8 cellular contexts compared by ENCODE assay signal in genomic region chr2:226813148-226813701, GRCh38. TPM values are rescaled to one million over a fixed set of nuclear protein-coding genes. Genes with fewer than 3 reads are reported as not detected.
DNase-seq lines count a peak whose midpoint lies in the region; ATAC-seq, FAIRE-seq and TF ChIP-seq lines count a peak whose summit lies in the region.
"Had no signal": no experiment of that assay in that cellular context is flagged by ENCODE, and none has a peak within 500 bp of the region (broad histone marks: within the 10 kb centered on the region; RNA-seq: fewer than 3 reads in every experiment).

No MANE protein-coding gene starts in this region.

- no peak overlapping the region for H3K4me3 ChIP-seq in keratinocyte (ENCODE audit: control insufficient read depth in 2 of 3, extremely low read depth in 1 of 3, insufficient read depth in 2 of 3, low read depth in 1 of 3, low read length in 3 of 3)

- H3K9ac ChIP-seq in keratinocyte (ENCODE audit: control insufficient read depth, extremely low read depth, insufficient read depth, low read length), result no peak overlapping the region

- H3K4me1 Mint-ChIP-seq in naive thymus-derived CD8-positive, alpha-beta T cell, result no peaks in the 10 kb centered on the region

- H3K9me1 ChIP-seq in keratinocyte (ENCODE audit: control insufficient read depth, extremely low read depth, insufficient read depth, low read length), result no peaks in the 10 kb centered on the region

- H3K9me3 Mint-ChIP-seq in naive thymus-derived CD8-positive, alpha-beta T cell, result peaks cover 0 to 3% (median 0%) of the 10 kb centered on the region in 9 donors
- no peaks in the 10 kb centered on the region for H3K9me3 Mint-ChIP-seq in activated naive CD4-positive, alpha-beta T cell treated with anti-CD3 and anti-CD28 coated beads, Interleukin-2, amount 50 U/mL, for 72 hours

- dilution Hi-C loops in keratinocyte (cut with MboI; ENCODE audit: extremely low pct_ligation_motif_present, low sequenced_read_pairs), result loop anchor here (25.0 kb wide), 1 partner anchor 1151 kb away; no protein-coding TSS in a partner anchor

- no peaks in the 10 kb centered on the region for H3K27me3 ChIP-seq in keratinocyte (ENCODE audit: control insufficient read depth, extremely low read depth, insufficient read depth, low read length)

- DNase-seq in ELR (ENCODE audit: low read depth) (peak; percentile 48), GM20000 (ENCODE audit: low spot score) (no peak), SK-MEL-5 (ENCODE audit: low read depth, low spot score) (peak; percentile 42), keratinocyte (ENCODE audit: low read depth, low spot score) (no peak), AG08396 (ENCODE audit: low spot score) (no peak)
- no peak for DNase-seq in naive thymus-derived CD8-positive, alpha-beta T cell
- DNase-seq in activated naive CD4-positive, alpha-beta T cell treated with anti-CD3 and anti-CD28 coated beads, Interleukin-2, amount 50 U/mL, for 72 hours (ENCODE audit: low spot score in 2 of 2), result no peak

- TF ChIP-seq CTCF in GM20000 (IDR thresholded peaks at IDR 0.05; ENCODE audit: extremely low read depth, missing control alignments), result peak; percentile 33
- TF ChIP-seq CTCF in keratinocyte (optimal IDR thresholded peaks at IDR 0.05 in 1 of 3, IDR thresholded peaks at IDR 0.05 in 1 of 3, conservative IDR thresholded peaks at IDR 0.05 in 1 of 3; ENCODE audit: extremely low read depth in 1 of 3, insufficient read depth in 2 of 3, low read length in 3 of 3), result peak; percentile 57 to 81 (median 74)

- in situ Hi-C loops in SK-MEL-5 (cut with HindIII; ENCODE audit: low pct_unique_long_range_greater_than_20kb, low sequenced_read_pairs), result no loop called here

- no peaks in the 10 kb centered on the region for H4K20me1 ChIP-seq in keratinocyte (ENCODE audit: control insufficient read depth, extremely low read depth, insufficient read depth, low read length)

- no peaks in the 10 kb centered on the region for H3K36me3 ChIP-seq in keratinocyte (ENCODE audit: control insufficient read depth in 2 of 2, extremely low read depth in 1 of 2, insufficient read depth in 2 of 2, low read length in 2 of 2)

- no peak overlapping the region for H3K4me3 Mint-ChIP-seq in naive thymus-derived CD8-positive, alpha-beta T cell

- H3K27me3 Mint-ChIP-seq in naive thymus-derived CD8-positive, alpha-beta T cell, result peaks cover 27 to 47% (median 35%) of the 10 kb centered on the region in 5 donors

- no peak overlapping the region for H3K27ac ChIP-seq in keratinocyte (ENCODE audit: control insufficient read depth, insufficient read depth, low read length)

- POLR2A ChIA-PET in naive thymus-derived CD8-positive, alpha-beta T cell (lab: Charles Lee), result no interaction called here

- no peak overlapping the region for H3K4me2 ChIP-seq in keratinocyte (ENCODE audit: control insufficient read depth, extremely low read depth, insufficient read depth, low read depth, low read length)

- H3K36me3 Mint-ChIP-seq in naive thymus-derived CD8-positive, alpha-beta T cell, result peaks cover 0 to 4% (median 2%) of the 10 kb centered on the region in 3 donors
- H3K36me3 Mint-ChIP-seq in activated naive CD4-positive, alpha-beta T cell treated with anti-CD3 and anti-CD28 coated beads, Interleukin-2, amount 50 U/mL, for 72 hours, result no peaks in the 10 kb centered on the region

- ATAC-seq in naive thymus-derived CD8-positive, alpha-beta T cell, result no peak
- no peak for ATAC-seq in activated naive CD4-positive, alpha-beta T cell treated with anti-CD3 and anti-CD28 coated beads, Interleukin-2, amount 50 U/mL, for 72 hours

- H2AFZ ChIP-seq in keratinocyte (ENCODE audit: control insufficient read depth, low read length), result no peak overlapping the region

- no peaks in the 10 kb centered on the region for H3K4me1 ChIP-seq in keratinocyte (ENCODE audit: control insufficient read depth, extremely low read depth, insufficient read depth, low read length)

- H3K9me3 ChIP-seq in keratinocyte (ENCODE audit: control insufficient read depth, low read depth, low read length), result no peaks in the 10 kb centered on the region

- FAIRE-seq in keratinocyte (lab: Jason Lieb, UNC), result no peak
- FAIRE-seq: colon had no signal

- H3K27ac Mint-ChIP-seq in naive thymus-derived CD8-positive, alpha-beta T cell, result no peak overlapping the region
- H3K27ac Mint-ChIP-seq in activated naive CD4-positive, alpha-beta T cell treated with anti-CD3 and anti-CD28 coated beads, Interleukin-2, amount 50 U/mL, for 72 hours, result no peak overlapping the region

- no peaks in the 10 kb centered on the region for H3K79me2 ChIP-seq in keratinocyte (ENCODE audit: control insufficient read depth, insufficient read depth, low read length)

RNA-seq across cellular contexts. Expression of gene IRS1, which starts 13.6 kb away (rescaled TPM):
- 3.7 and 4.2 TPM in 2 replicates for total RNA-seq in SK-MEL-5 (2014; rRNA removed; shearing (Covaris generic))
- polyA plus RNA-seq in SK-MEL-5 (2015; cell fraction: cytosol; rRNA removed), result 5.6 and 7.9 TPM in 2 replicates
- 4.9 and 5.8 TPM in 2 replicates for polyA plus RNA-seq in SK-MEL-5 (2015; cell fraction: nucleus; rRNA removed)
- 10.1 to 15.8 TPM (median 11.2 TPM) in 3 replicates for polyA plus RNA-seq in keratinocyte
- 3.1 TPM for polyA plus RNA-seq in keratinocyte (2011; ENCODE audit: low read depth)
- polyA plus RNA-seq in keratinocyte (2011; cell fraction: cytosol; rRNA removed), result 8.4 and 12.5 TPM in 2 replicates
- 21.1 and 26.0 TPM in 2 replicates for polyA plus RNA-seq in keratinocyte (2011; cell fraction: nucleus; rRNA removed)
- polyA plus RNA-seq in keratinocyte (2012; ENCODE audit: low replicate concordance), result 4.4 and 14.4 TPM in 2 replicates
- 15.8 to 35.1 TPM (median 21.6 TPM) in 3 replicates for polyA minus RNA-seq in keratinocyte
- 34.7 TPM for polyA minus RNA-seq in keratinocyte (2011; cell fraction: cytosol; rRNA and poly(A)+ RNA removed)
- 38.6 and 48.2 TPM in 2 replicates for polyA minus RNA-seq in keratinocyte (2011; cell fraction: nucleus; rRNA and poly(A)+ RNA removed)
- 10 to 100 TPM; 11.4 to 14.0 TPM for total RNA-seq in naive thymus-derived CD8-positive, alpha-beta T cell
- under 1 TPM; 0.51 to 0.84 (median 0.64) TPM for polyA plus RNA-seq in naive thymus-derived CD8-positive, alpha-beta T cell
- total RNA-seq in activated naive CD4-positive, alpha-beta T cell treated with anti-CD3 and anti-CD28 coated beads, Interleukin-2, amount 50 U/mL, for 72 hours, result 1 to 10 TPM; 1.2 to 2.7 TPM

RNA-seq across cellular contexts. Expression of gene RHBDD1, which starts 22.6 kb away (rescaled TPM):
- 13.2 and 13.4 TPM in 2 replicates for total RNA-seq in SK-MEL-5 (2014; rRNA removed; shearing (Covaris generic))
- 16.5 and 27.6 TPM in 2 replicates for polyA plus RNA-seq in SK-MEL-5 (2015; cell fraction: cytosol; rRNA removed)
- polyA plus RNA-seq in SK-MEL-5 (2015; cell fraction: nucleus; rRNA removed), result 9.9 and 16.9 TPM in 2 replicates
- polyA plus RNA-seq in keratinocyte, result 22.1 to 27.8 TPM (median 22.8 TPM) in 3 replicates
- 25.1 TPM for polyA plus RNA-seq in keratinocyte (2011; ENCODE audit: low read depth)
- 10.7 and 33.0 TPM in 2 replicates for polyA plus RNA-seq in keratinocyte (2011; cell fraction: cytosol; rRNA removed)
- 28.3 and 32.6 TPM in 2 replicates for polyA plus RNA-seq in keratinocyte (2011; cell fraction: nucleus; rRNA removed)
- polyA plus RNA-seq in keratinocyte (2012; ENCODE audit: low replicate concordance), result 16.2 and 22.0 TPM in 2 replicates
- 14.7 to 83.2 TPM (median 78.3 TPM) in 3 replicates for polyA minus RNA-seq in keratinocyte
- 19.4 TPM for polyA minus RNA-seq in keratinocyte (2011; cell fraction: cytosol; rRNA and poly(A)+ RNA removed)
- polyA minus RNA-seq in keratinocyte (2011; cell fraction: nucleus; rRNA and poly(A)+ RNA removed), result 31.2 and 82.2 TPM in 2 replicates
- total RNA-seq in naive thymus-derived CD8-positive, alpha-beta T cell, result 10 to 100 TPM; 53.5 to 55.6 TPM
- 10 to 100 TPM; 13.7 to 20.4 (median 14.8) TPM for polyA plus RNA-seq in naive thymus-derived CD8-positive, alpha-beta T cell
- 10 to 100 TPM; 35.5 to 40.4 TPM for total RNA-seq in activated naive CD4-positive, alpha-beta T cell treated with anti-CD3 and anti-CD28 coated beads, Interleukin-2, amount 50 U/mL, for 72 hours

Comparison
In these comparisons a context has a peak if more than half of its experiments do, and no peak if none do; other contexts are left out.
1. DNase-seq: peak in ELR (single experiment) and SK-MEL-5 (single experiment); none in GM20000 (single experiment), keratinocyte (single experiment), naive thymus-derived CD8-positive, alpha-beta T cell (0 of 10), AG08396 (single experiment) and activated naive CD4-positive, alpha-beta T cell treated with anti-CD3 and anti-CD28 coated beads, Interleukin-2, amount 50 U/mL, for 72 hours (0 of 2).